In genomic region chr11:102168483-102168882, GRCh38 we compare ENCODE assay signal across 1 cellular context.
TF ChIP-seq lines count a peak whose summit lies in the region.

No MANE protein-coding gene starts in this region.

TF ChIP-seq in HCT116, 20 proteins besides CTCF, POLR2A, EP300 and RAD21 (continued from another document):
- TF ChIP-seq ZBTB33 (IDR thresholded peaks at IDR 0.05; ENCODE audit: extremely low read depth, insufficient replicate concordance, low read length) = no peak
